Comparison of ENCODE assay signal across 1 cellular context in genomic region chr5:176692835-176693476, GRCh38.
TF ChIP-seq lines count a peak whose summit lies in the region.

No MANE protein-coding gene starts in this region.

TF ChIP-seq in H1, 55 proteins besides CTCF, POLR2A, EP300 and RAD21:
- no peak for TF ChIP-seq FOSL1 (IDR thresholded peaks at IDR 0.05; ENCODE audit: insufficient read depth, low read depth, low read length)
- TF ChIP-seq CTBP2 (IDR thresholded peaks at IDR 0.05; ENCODE audit: borderline replicate concordance, insufficient read depth, insufficient read length, low read length), result no peak
- 0 out of 2 replicates have a peak, but pooled peaks have one; percentile 57 for TF ChIP-seq RBBP5 (IDR thresholded peaks at IDR 0.05; ENCODE audit: borderline replicate concordance, low read depth, low read length)
- TF ChIP-seq ASH2L (IDR thresholded peaks at IDR 0.05; ENCODE audit: low read length), result peak; percentile 35
- TF ChIP-seq JUN (IDR thresholded peaks at IDR 0.05; ENCODE audit: low read depth, low read length), result no peak
TF ChIP-seq in H1: peak in this region for 2.
